ENCODE assay signal across 25 cellular contexts in genomic region chr9:38486056-38486455, GRCh38.
DNase-seq lines count a peak whose midpoint lies in the region; ATAC-seq, FAIRE-seq and TF ChIP-seq lines count a peak whose summit lies in the region.
"Had no signal": no experiment of that assay in that cellular context is flagged by ENCODE, and none has a peak within 500 bp of the region (broad histone marks: within the 10 kb centered on the region; RNA-seq: fewer than 3 reads in every experiment).

No MANE protein-coding gene starts in this region.

- H3K27ac ChIP-seq in HUES48 (ENCODE audit: low read depth, low read length) (peak overlapping the region; percentile 64), H1 (ENCODE audit: low read depth, low read length) (no peak overlapping the region), right lobe of liver (no peak overlapping the region), psoas muscle (no peak overlapping the region)
- H3K27ac ChIP-seq: BLaER1 had no signal

- H3K4ac ChIP-seq in H1 (replicated peaks; ENCODE audit: insufficient read length, low read depth, low read length), result no peak overlapping the region

- TF ChIP-seq EP300 in H1 (IDR thresholded peaks at IDR 0.05; ENCODE audit: borderline replicate concordance in 1 of 2, low read depth in 2 of 2, low read length in 2 of 2), result no peak

- intact Hi-C loops in right lobe of liver (cut with DNase I), result no loop called here
- intact Hi-C loops in psoas muscle (cut with DNase I), result no loop called here

- no peak overlapping the region for H4K8ac ChIP-seq in H1 (ENCODE audit: extremely low read depth, insufficient read depth, low read length)

- H2BK15ac ChIP-seq in H1 (ENCODE audit: low read length), result no peak overlapping the region

- H3K4me3 ChIP-seq in HUES48 (ENCODE audit: low read depth, low read length), result no peak overlapping the region
- no peak overlapping the region for H3K4me3 ChIP-seq in H1 (ENCODE audit: extremely low read depth in 1 of 4, insufficient read depth in 2 of 4, low read depth in 3 of 4, low read length in 4 of 4)
- H3K4me3 ChIP-seq in right lobe of liver, result no peak overlapping the region
- H3K4me3 ChIP-seq in psoas muscle, result no peak overlapping the region
- H3K4me3 ChIP-seq: BLaER1, MG63 had no signal

- no peak overlapping the region for H3K56ac ChIP-seq in H1 (replicated peaks; ENCODE audit: insufficient read length, low read depth, low read length)

- H3K4me1 ChIP-seq in HUES48 (ENCODE audit: control insufficient read depth, insufficient read depth, low read length) (peaks cover 37% of the 10 kb centered on the region), H1 (replicated peaks in 1 of 4; ENCODE audit: control insufficient read depth in 3 of 4, insufficient read depth in 4 of 4, low read length in 3 of 4) (peaks cover 11 to 24% (median 21%) of the 10 kb centered on the region in 4 experiments), right lobe of liver (no peaks in the 10 kb centered on the region), psoas muscle (no peaks in the 10 kb centered on the region)
- H3K4me1 ChIP-seq: BLaER1 had no signal

- H2AFZ ChIP-seq in H1 (ENCODE audit: low read length), result no peak overlapping the region

- H3K4me3 Mint-ChIP-seq in osteocyte (ENCODE audit: unreplicated experiment), result no peak overlapping the region
- H3K4me3 Mint-ChIP-seq: CD8-positive, alpha-beta T cell; IgD-negative memory B cell had no signal

- H3K27me3 ChIP-seq in HUES48 (ENCODE audit: control insufficient read depth, insufficient read depth, low read length) (no peaks in the 10 kb centered on the region), H1 (replicated peaks in 1 of 4; ENCODE audit: control insufficient read depth in 3 of 4, extremely low read depth in 1 of 4, insufficient read depth in 3 of 4, low read length in 3 of 4) (no peaks in the 10 kb centered on the region), right lobe of liver (no peaks in the 10 kb centered on the region), psoas muscle (ENCODE audit: insufficient read depth in 3 of 3, low read length in 2 of 3) (peaks cover 0 to 7% (median 2%) of the 10 kb centered on the region in 3 donors)
- H3K27me3 ChIP-seq: BLaER1, MG63 had no signal

- no peaks in the 10 kb centered on the region for H3K36me3 Mint-ChIP-seq in osteocyte (ENCODE audit: unreplicated experiment)
- H3K36me3 Mint-ChIP-seq: CD8-positive, alpha-beta T cell; IgD-negative memory B cell had no signal

- peaks cover 10% of the 10 kb centered on the region for H3K4me1 Mint-ChIP-seq in osteocyte (ENCODE audit: unreplicated experiment)
- H3K4me1 Mint-ChIP-seq: IgD-negative memory B cell had no signal

- TF ChIP-seq CTCF in H1 (IDR thresholded peaks at IDR 0.05; ENCODE audit: control extremely low read depth in 1 of 3, insufficient read depth in 1 of 3, low read depth in 1 of 3, low read length in 3 of 3) (no peak), right lobe of liver (IDR thresholded peaks at IDR 0.05) (no peak), osteocyte (IDR thresholded peaks at IDR 0.05) (no peak), psoas muscle (IDR thresholded peaks at IDR 0.05) (no peak)

- peak overlapping the region; percentile 64 for H4K5ac ChIP-seq in H1 (ENCODE audit: insufficient read length, low read depth, low read length)

- H3K27ac Mint-ChIP-seq in osteocyte (ENCODE audit: unreplicated experiment), result peak overlapping the region; percentile 23
- H3K27ac Mint-ChIP-seq: CD8-positive, alpha-beta T cell; IgD-negative memory B cell had no signal

- H3K9me3 Mint-ChIP-seq in osteocyte (ENCODE audit: unreplicated experiment), result no peaks in the 10 kb centered on the region
- H3K9me3 Mint-ChIP-seq: CD8-positive, alpha-beta T cell; IgD-negative memory B cell had no signal

- ATAC-seq in right lobe of liver, result peak in 3 of 4 donors; percentile 44 to 49 (median 46)
- ATAC-seq in GM18861 (IDR thresholded peaks at IDR 0.05; ENCODE audit: unreplicated experiment), result no peak
- no peak for ATAC-seq in psoas muscle
- no peak for ATAC-seq in HG02678 (IDR thresholded peaks at IDR 0.05; ENCODE audit: unreplicated experiment)
- ATAC-seq: CD8-positive, alpha-beta T cell; PC-3 had no signal

- H4K91ac ChIP-seq in H1 (replicated peaks; ENCODE audit: insufficient read length, low read length), result no peak overlapping the region

- H3K9me3 ChIP-seq in HUES48 (ENCODE audit: control insufficient read depth, insufficient read depth, low read length), result no peaks in the 10 kb centered on the region
- no peaks in the 10 kb centered on the region; a peak in 1 of 4 replicates for H3K9me3 ChIP-seq in H1 (ENCODE audit: insufficient read depth in 2 of 2, low read depth in 1 of 2, low read length in 1 of 2)
- H3K9me3 ChIP-seq in right lobe of liver, result no peaks in the 10 kb centered on the region
- H3K9me3 ChIP-seq in psoas muscle, result no peaks in the 10 kb centered on the region
- H3K9me3 ChIP-seq: MG63 had no signal

- peaks cover 13% of the 10 kb centered on the region for H3K27me3 Mint-ChIP-seq in osteocyte (ENCODE audit: unreplicated experiment)
- H3K27me3 Mint-ChIP-seq: IgD-negative memory B cell had no signal

- H2BK20ac ChIP-seq in H1 (ENCODE audit: low read length), result peak overlapping the region; percentile 6; the same call in 1 of the 2 replicates

- POLR2A ChIA-PET in H1 (lab: Charles Lee; ENCODE audit: partially characterized antibody), result no interaction called here

- peak; percentile 97 for FAIRE-seq in H1 (lab: Jason Lieb, UNC)
- FAIRE-seq: A204.1, H54 had no signal

- no peak overlapping the region for H2BK12ac ChIP-seq in H1 (ENCODE audit: low read depth, low read length)

- no peak for TF ChIP-seq POLR2A in H1 (IDR thresholded peaks at IDR 0.05; ENCODE audit: control extremely low read depth in 1 of 2, low read depth in 2 of 2, low read length in 2 of 2)
- no peak for TF ChIP-seq POLR2A in right lobe of liver (IDR thresholded peaks at IDR 0.05)

- no peaks in the 10 kb centered on the region for H3K79me1 ChIP-seq in H1 (ENCODE audit: low read depth, low read length)

- H3K79me2 ChIP-seq in H1 (ENCODE audit: control insufficient read depth in 1 of 2, insufficient read depth in 2 of 2, low read length in 2 of 2), result no peaks in the 10 kb centered on the region

- H3K18ac ChIP-seq in H1 (ENCODE audit: extremely low read depth, low read length), result no peak overlapping the region

- H3K14ac ChIP-seq in H1 (ENCODE audit: insufficient read length), result no peak overlapping the region

- DNase-seq in H1 (ENCODE audit: low read depth in 1 of 2, low spot score in 2 of 2) (no peak), right lobe of liver (no peak), osteocyte (ENCODE audit: extremely low spot score, unreplicated experiment) (no peak), C1 segment of cervical spinal cord (lab: John Stamatoyannopoulos, UW) (no peak), psoas muscle (no peak)
- DNase-seq: Calu3; CD8-positive, alpha-beta T cell; GF-D8; Karpas-422; MG63; NCI-H1048; NCI-H1436; NCI-H2029; NCI-H345; NCI-H524 treated with DMSO at 0.1 percent for 48 hours; PC-3; RPMI8226; SIG-M5 had no signal

- no peak overlapping the region for H3K4me2 ChIP-seq in H1 (ENCODE audit: insufficient read depth in 1 of 2, low read depth in 2 of 2, low read length in 2 of 2)
- H3K4me2 ChIP-seq: BLaER1 had no signal

- no peak overlapping the region for H3K9ac ChIP-seq in HUES48 (ENCODE audit: low read depth, low read length)
- H3K9ac ChIP-seq in H1 (replicated peaks in 1 of 4; ENCODE audit: extremely low read depth in 1 of 4, low read depth in 3 of 4, low read length in 3 of 4), result no peak overlapping the region
- H3K9ac ChIP-seq: BLaER1 had no signal

- no peak overlapping the region; the same call in 1 of the 2 replicates for H2BK5ac ChIP-seq in H1 (ENCODE audit: low read depth, low read length)

- H3K23ac ChIP-seq in H1 (ENCODE audit: insufficient read length), result no peak overlapping the region

- no peaks in the 10 kb centered on the region for H3K36me3 ChIP-seq in HUES48 (ENCODE audit: control insufficient read depth, insufficient read depth, low read length)
- H3K36me3 ChIP-seq in H1 (ENCODE audit: control insufficient read depth in 2 of 4, insufficient read depth in 4 of 4, low read length in 3 of 4), result no peaks in the 10 kb centered on the region
- no peaks in the 10 kb centered on the region for H3K36me3 ChIP-seq in right lobe of liver
- H3K36me3 ChIP-seq in psoas muscle (ENCODE audit: insufficient read depth in 1 of 2, low read depth in 1 of 2), result no peaks in the 10 kb centered on the region
- H3K36me3 ChIP-seq: BLaER1, MG63 had no signal

- CTCF ChIA-PET in H1 (lab: Charles Lee; ENCODE audit: partially characterized antibody), result no interaction called here

- H2AK5ac ChIP-seq in H1 (ENCODE audit: low read depth, low read length), result no peak overlapping the region

- H2BK120ac ChIP-seq in H1 (replicated peaks; ENCODE audit: low read depth, low read length), result no peak overlapping the region

- no peaks in the 10 kb centered on the region for H3K23me2 ChIP-seq in H1 (ENCODE audit: low read depth, low read length)

- WGBS in H1 (ENCODE audit: extremely low coverage in 1 of 2, insufficient coverage in 1 of 2, insufficient read length in 1 of 2, insufficient replicate concordance in 2 of 2, low coverage in 1 of 2, low lambda C conversion rate in 2 of 2, missing lambda C conversion rate in 1 of 2), 2 experiments, result 45% methylated on average over 6 of the region's 6 CpGs; no CpG with 5 or more reads in 1 of the 2 experiments
- 78% methylated on average over 4 of the region's 6 CpGs for WGBS in right lobe of liver (ENCODE audit: insufficient coverage, low coverage, low lambda C conversion rate, missing lambda C conversion rate)
- 52 to 57% (median 56%) methylated on average over 6 of the region's 6 CpGs for WGBS in psoas muscle, 3 donors

- no peak for TF ChIP-seq RAD21 in H1 (IDR thresholded peaks at IDR 0.05 in 1 of 2, conservative IDR thresholded peaks at IDR 0.05 in 1 of 2; ENCODE audit: low read depth in 2 of 2, low read length in 2 of 2)

- no peaks in the 10 kb centered on the region for H4K20me1 ChIP-seq in H1 (replicated peaks in 1 of 2; ENCODE audit: control insufficient read depth in 1 of 2, insufficient read depth in 2 of 2, low read length in 2 of 2)
- H4K20me1 ChIP-seq: BLaER1 had no signal

TF ChIP-seq in H1, 55 proteins besides CTCF, POLR2A, EP300 and RAD21:
- no peak for TF ChIP-seq CEBPB (IDR thresholded peaks at IDR 0.05; ENCODE audit: low read depth, low read length)
- peak; percentile 7 for TF ChIP-seq ASH2L (IDR thresholded peaks at IDR 0.05; ENCODE audit: low read length)

Comparison
In these comparisons a context has a peak if more than half of its experiments do, and no peak if none do; other contexts are left out.
1. ATAC-seq: peak in right lobe of liver (3 of 4); none in GM18861 (single experiment), psoas muscle (0 of 4) and HG02678 (single experiment).